9 cellular contexts compared by ENCODE assay signal in genomic region chr5:88881566-88881965, GRCh38. TPM values are rescaled to one million over a fixed set of nuclear protein-coding genes. Genes with fewer than 3 reads are reported as not detected.
DNase-seq lines count a peak whose midpoint lies in the region; ATAC-seq and TF ChIP-seq lines count a peak whose summit lies in the region.
"Had no signal": no experiment of that assay in that cellular context is flagged by ENCODE, and none has a peak within 500 bp of the region (broad histone marks: within the 10 kb centered on the region; RNA-seq: fewer than 3 reads in every experiment).

No MANE protein-coding gene starts in this region.

- H3K36me3 ChIP-seq in smooth muscle cell (ENCODE audit: low read depth): no peaks in the 10 kb centered on the region
- H3K36me3 ChIP-seq in CD8-positive, alpha-beta T cell (ENCODE audit: insufficient read depth, low read length): no peaks in the 10 kb centered on the region

- peaks cover 20% of the 10 kb centered on the region for H3K4me1 Mint-ChIP-seq in CD8-positive, alpha-beta T cell (ENCODE audit: low read depth)

- peak; percentile 20 for ATAC-seq in GM21390 (IDR thresholded peaks at IDR 0.05; ENCODE audit: unreplicated experiment)
- ATAC-seq in CD8-positive, alpha-beta T cell: no peak

- no peak overlapping the region for H2AFZ ChIP-seq in smooth muscle cell (ENCODE audit: low read depth)

- intact Hi-C loops in CD8-positive, alpha-beta T cell (cut with DNase I, micrococcal nuclease): no loop called here

- no peak overlapping the region for H3K27ac ChIP-seq in smooth muscle cell (ENCODE audit: low read depth)
- no peak overlapping the region for H3K27ac ChIP-seq in CD8-positive, alpha-beta T cell (ENCODE audit: low read depth, low read length)
- H3K27ac ChIP-seq: VCaP had no signal

- no peak overlapping the region for H3K9ac ChIP-seq in smooth muscle cell (ENCODE audit: low read depth)

- no peaks in the 10 kb centered on the region for H3K9me3 Mint-ChIP-seq in CD8-positive, alpha-beta T cell

- H3K4me1 ChIP-seq in smooth muscle cell (ENCODE audit: low read depth): no peaks in the 10 kb centered on the region
- H3K4me1 ChIP-seq in CD8-positive, alpha-beta T cell (ENCODE audit: insufficient read depth, low read length): peaks cover 10% of the 10 kb centered on the region

- in situ Hi-C loops in GM13977 (cut with MboI; ENCODE audit: low pct_unique_long_range_greater_than_20kb, low sequenced_read_pairs, unreplicated experiment): loop anchor here (10.0 to 25.0 kb wide), 2 partner anchors 406 to 553 kb away; no protein-coding TSS in a partner anchor

- peaks cover 2% of the 10 kb centered on the region for H3K36me3 Mint-ChIP-seq in CD8-positive, alpha-beta T cell

- H3K4me3 Mint-ChIP-seq in CD8-positive, alpha-beta T cell: no peak overlapping the region

- H3K27me3 ChIP-seq in smooth muscle cell (ENCODE audit: low read depth): no peaks in the 10 kb centered on the region
- H3K27me3 ChIP-seq in CD8-positive, alpha-beta T cell (ENCODE audit: insufficient read depth, low read length): peaks cover 6% of the 10 kb centered on the region

- H3F3A ChIP-seq in smooth muscle cell (ENCODE audit: low read depth): no peaks in the 10 kb centered on the region

- H4K20me1 ChIP-seq in smooth muscle cell (ENCODE audit: low read depth): no peaks in the 10 kb centered on the region

- no peaks in the 10 kb centered on the region for H3K9me3 ChIP-seq in smooth muscle cell (replicated peaks; ENCODE audit: low read depth)
- H3K9me3 ChIP-seq in CD8-positive, alpha-beta T cell (ENCODE audit: low read length): no peaks in the 10 kb centered on the region

- H3K27me3 Mint-ChIP-seq in CD8-positive, alpha-beta T cell (ENCODE audit: low read depth): peaks cover 36% of the 10 kb centered on the region

- peak overlapping the region; percentile 94 for H3K4me2 ChIP-seq in smooth muscle cell

- CTCF ChIA-PET in CD8-positive, alpha-beta T cell (lab: Charles Lee): no interaction called here

- H3K4me3 ChIP-seq in foreskin fibroblast (ENCODE audit: low read depth in 1 of 2, low read length in 2 of 2): peak overlapping the region; percentile 51 to 85
- H3K4me3 ChIP-seq in smooth muscle cell: peak overlapping the region; percentile 79
- H3K4me3 ChIP-seq in CD8-positive, alpha-beta T cell (ENCODE audit: low read depth, low read length): no peak overlapping the region

- POLR2A ChIA-PET in CD8-positive, alpha-beta T cell (lab: Charles Lee): no interaction called here

- H3K27ac Mint-ChIP-seq in CD8-positive, alpha-beta T cell: no peak overlapping the region

- DNase-seq in NCI-H69 (lab: John Stamatoyannopoulos, UW) (peak; percentile 34), foreskin fibroblast (peak in 1 of 2 donors; percentile 44), smooth muscle cell (lab: John Stamatoyannopoulos, UW; ENCODE audit: unreplicated experiment) (no peak), DMS114 treated with DMSO at 0.1 percent for 48 hours (lab: John Stamatoyannopoulos, UW; ENCODE audit: unreplicated experiment) (no peak), GM13977 (ENCODE audit: low spot score) (no peak)
- DNase-seq in stimulated activated CD4-positive, alpha-beta T cell treated with anti-CD3 and anti-CD28 coated beads, Interleukin-4, amount 100 ng/mL, for 24 hours: no peak
- DNase-seq in CD8-positive, alpha-beta T cell: no peak

- TF ChIP-seq CTCF in foreskin fibroblast (IDR thresholded peaks at IDR 0.05; ENCODE audit: low read depth, low read length) (no peak), smooth muscle cell (IDR thresholded peaks at IDR 0.05; ENCODE audit: borderline replicate concordance, insufficient read depth, poor library complexity, severe bottlenecking) (no peak), GM13977 (IDR thresholded peaks at IDR 0.05; ENCODE audit: extremely low read depth, insufficient read depth, missing control alignments) (no peak)
- TF ChIP-seq CTCF in CD8-positive, alpha-beta T cell (IDR thresholded peaks at IDR 0.05): no peak

- no peaks in the 10 kb centered on the region for H3K79me2 ChIP-seq in smooth muscle cell (ENCODE audit: low read depth)

- WGBS in smooth muscle cell (ENCODE audit: low lambda C conversion rate): 84% methylated on average over 5 of the region's 5 CpGs

RNA-seq across cellular contexts. Expression of gene MEF2C, which starts 1.4 kb away (rescaled TPM):
- total RNA-seq in smooth muscle cell: 10.7 and 14.0 TPM in 2 replicates
- polyA plus RNA-seq in smooth muscle cell: 8.1 and 11.4 TPM in 2 replicates
- total RNA-seq in CD8-positive, alpha-beta T cell: 1 to 10 TPM; 1.6 TPM
